ENCODE assay signal across 8 cellular contexts in the genomic region with DNA sequence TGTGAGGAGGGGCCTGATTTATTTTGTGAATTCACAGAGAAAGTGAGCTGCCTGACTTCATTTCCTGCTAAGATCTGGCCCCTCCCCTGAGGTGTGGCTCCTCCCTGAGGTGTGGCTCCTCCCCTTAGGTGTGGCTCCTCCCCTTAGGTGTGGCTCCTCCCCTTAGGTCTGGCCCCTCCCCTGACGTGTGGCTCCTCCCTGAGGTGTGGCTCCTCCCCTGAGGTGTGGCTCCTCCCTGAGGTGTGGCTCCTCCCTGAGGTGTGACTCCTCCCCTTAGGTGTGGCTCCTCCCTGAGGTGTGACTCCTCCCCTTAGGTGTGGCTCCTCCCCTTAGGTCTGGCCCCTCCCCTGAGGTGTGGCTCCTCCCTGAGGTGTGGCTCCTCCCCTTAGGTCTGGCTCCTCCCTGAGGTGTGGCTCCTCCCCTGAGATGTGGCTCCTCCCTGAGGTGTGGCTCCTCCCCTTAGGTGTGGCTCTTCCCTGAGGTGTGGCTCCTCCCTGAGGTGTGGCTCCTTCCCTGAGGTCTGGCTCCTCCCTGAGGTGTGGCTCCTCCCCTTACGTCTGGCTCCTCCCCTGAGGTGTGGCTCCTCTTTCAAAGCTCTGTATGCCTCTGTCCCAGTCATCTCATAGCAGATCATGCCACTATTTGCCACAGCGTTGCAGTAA. TPM values are rescaled to one million over a fixed set of nuclear protein-coding genes. Genes with fewer than 3 reads are reported as not detected.
A peak's percentile ranks its signal among the peaks of the same experiment; 100 is the strongest.
DNase-seq lines count a peak whose midpoint lies in the region; ATAC-seq, FAIRE-seq and TF ChIP-seq lines count a peak whose summit lies in the region.

No MANE protein-coding gene starts in this region.

- H3K4me3 Mint-ChIP-seq in CD8-positive, alpha-beta T cell, result no peak overlapping the region
- H3K4me3 Mint-ChIP-seq in activated B cell treated with CpG ODN at 0.5 μM for 24 hours, result no peak overlapping the region

- no peak overlapping the region for H3K27ac Mint-ChIP-seq in CD8-positive, alpha-beta T cell
- no peak overlapping the region for H3K27ac Mint-ChIP-seq in activated B cell treated with CpG ODN at 0.5 μM for 24 hours

- H3K27ac ChIP-seq in CD8-positive, alpha-beta T cell (ENCODE audit: low read depth, low read length), result no peak overlapping the region

- peaks cover 16% of the 10 kb centered on the region for H3K9me3 Mint-ChIP-seq in CD8-positive, alpha-beta T cell
- peaks cover 11% of the 10 kb centered on the region for H3K9me3 Mint-ChIP-seq in activated B cell treated with CpG ODN at 0.5 μM for 24 hours

- ATAC-seq in CD8-positive, alpha-beta T cell, result peak; percentile 90
- ATAC-seq in activated B cell treated with CpG ODN at 0.5 μM for 24 hours (ENCODE audit: low read depth), result peak; percentile 62

- intact Hi-C loops in CD8-positive, alpha-beta T cell (cut with DNase I, micrococcal nuclease), result loop anchor here (1.0 to 5.0 kb wide), 4 partner anchors 27 to 1456 kb away; a partner anchor contains a TSS
- intact Hi-C loops in activated B cell treated with CpG ODN at 0.5 μM for 24 hours (cut with micrococcal nuclease), result loop anchor here (1.0 to 2.0 kb wide), 2 partner anchors 26 to 89 kb away; a partner anchor contains a TSS

- CTCF ChIA-PET in CD8-positive, alpha-beta T cell (lab: Charles Lee), result no interaction called here
- CTCF ChIA-PET in activated B cell treated with CpG ODN at 0.5 μM for 24 hours (lab: Charles Lee), result no interaction called here

- H3K27me3 ChIP-seq in CD8-positive, alpha-beta T cell (ENCODE audit: insufficient read depth, low read length), result no peaks in the 10 kb centered on the region

- DNase-seq in CD8-positive, alpha-beta T cell, result peak in 5 of 7 experiments; percentile 29 to 69 (median 43)
- DNase-seq in LNCaP clone FGC (ENCODE audit: low read depth), result peak; percentile 91
- DNase-seq in activated B cell treated with CpG ODN at 0.5 μM for 24 hours, result peak; percentile 30
- peak in 2 of 3 experiments; percentile 12 to 35 for DNase-seq in stimulated activated CD4-positive, alpha-beta T cell treated with anti-CD3 and anti-CD28 coated beads, TNF-alpha, amount 100 ng/mL, for 24 hours (ENCODE audit: low read depth in 3 of 3)
- DNase-seq in NCI-H446 treated with DMSO at 0.1 percent for 48 hours (lab: John Stamatoyannopoulos, UW), result no peak
- DNase-seq in AG20443 (ENCODE audit: low spot score), result no peak
- DNase-seq in epidermal melanocyte (ENCODE audit: insufficient read length, low spot score), result no peak

- no peaks in the 10 kb centered on the region for H3K36me3 ChIP-seq in CD8-positive, alpha-beta T cell (ENCODE audit: insufficient read depth, low read length)

- peaks cover 5% of the 10 kb centered on the region for H3K9me3 ChIP-seq in CD8-positive, alpha-beta T cell (ENCODE audit: low read length)

- POLR2A ChIA-PET in CD8-positive, alpha-beta T cell (lab: Charles Lee), result no interaction called here
- POLR2A ChIA-PET in activated B cell treated with CpG ODN at 0.5 μM for 24 hours (lab: Charles Lee), result no interaction called here

- no peaks in the 10 kb centered on the region for H3K36me3 Mint-ChIP-seq in CD8-positive, alpha-beta T cell
- peaks cover 1% of the 10 kb centered on the region for H3K36me3 Mint-ChIP-seq in activated B cell treated with CpG ODN at 0.5 μM for 24 hours (ENCODE audit: low read depth)

- H3K4me1 ChIP-seq in CD8-positive, alpha-beta T cell (ENCODE audit: insufficient read depth, low read length), result no peaks in the 10 kb centered on the region

- H3K4me3 ChIP-seq in CD8-positive, alpha-beta T cell (ENCODE audit: low read depth, low read length), result no peak overlapping the region
- no peak overlapping the region for H3K4me3 ChIP-seq in LNCaP clone FGC (ENCODE audit: low read depth, low read length)

- TF ChIP-seq CTCF in CD8-positive, alpha-beta T cell (IDR thresholded peaks at IDR 0.05), result no peak
- TF ChIP-seq CTCF in LNCaP clone FGC (IDR thresholded peaks at IDR 0.05; ENCODE audit: control insufficient read depth, extremely low read depth, insufficient read depth), result no peak
- TF ChIP-seq CTCF in activated B cell treated with CpG ODN at 0.5 μM for 24 hours (IDR thresholded peaks at IDR 0.05), result no peak

- peak; percentile 28 for FAIRE-seq in colon (lab: Jason Lieb, UNC)

- no peaks in the 10 kb centered on the region for H3K4me1 Mint-ChIP-seq in CD8-positive, alpha-beta T cell (ENCODE audit: low read depth)
- H3K4me1 Mint-ChIP-seq in activated B cell treated with CpG ODN at 0.5 μM for 24 hours, result peaks cover 5% of the 10 kb centered on the region

- H3K27me3 Mint-ChIP-seq in CD8-positive, alpha-beta T cell (ENCODE audit: low read depth), result no peaks in the 10 kb centered on the region
- H3K27me3 Mint-ChIP-seq in activated B cell treated with CpG ODN at 0.5 μM for 24 hours, result no peaks in the 10 kb centered on the region

RNA-seq across cellular contexts. Expression of a gene that starts 26.9 kb away (rescaled TPM):
- under 1 TPM; 0.39 to 0.68 TPM for total RNA-seq in CD8-positive, alpha-beta T cell
- total RNA-seq in activated B cell treated with CpG ODN at 0.5 μM for 24 hours, result 0.91 and 1.00 TPM in 2 replicates

Comparison
In these comparisons a context has a peak if more than half of its experiments do, and no peak if none do; other contexts are left out.
1. DNase-seq: peak in CD8-positive, alpha-beta T cell (5 of 7), LNCaP clone FGC (single experiment), activated B cell treated with CpG ODN at 0.5 μM for 24 hours (single experiment) and stimulated activated CD4-positive, alpha-beta T cell treated with anti-CD3 and anti-CD28 coated beads, TNF-alpha, amount 100 ng/mL, for 24 hours (2 of 3); none in NCI-H446 treated with DMSO at 0.1 percent for 48 hours (single experiment), AG20443 (single experiment) and epidermal melanocyte (single experiment).